ENCODE assay signal across 8 cellular contexts in the genomic region with DNA sequence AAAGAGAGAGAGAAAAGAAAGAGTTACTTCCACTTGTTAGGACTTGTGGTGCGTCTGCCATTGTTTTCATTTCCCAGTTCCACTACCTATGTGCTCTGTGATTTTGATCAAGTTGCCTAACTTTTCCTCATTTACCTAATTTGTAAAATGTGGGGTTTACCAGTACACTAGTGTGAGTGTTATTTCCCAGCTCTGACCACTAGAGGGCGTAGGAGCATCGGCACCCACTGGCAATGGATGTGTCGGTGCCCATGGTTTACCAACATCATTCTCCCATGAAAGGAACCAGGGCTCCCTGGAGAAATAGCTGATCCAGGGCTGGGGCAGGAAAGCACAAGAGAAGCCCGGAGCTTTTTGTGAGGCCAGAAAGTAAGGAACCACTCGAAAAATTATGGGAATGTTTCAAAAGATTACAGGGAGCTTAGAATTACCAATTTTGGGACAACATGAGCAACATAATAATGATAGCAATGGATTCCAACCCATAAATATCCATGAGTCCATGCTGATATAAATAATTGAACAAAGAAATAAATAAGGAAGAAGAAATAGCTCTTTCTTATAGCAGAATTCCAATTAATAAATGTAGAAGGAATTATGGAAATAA. TPM values are rescaled to one million over a fixed set of nuclear protein-coding genes. Genes with fewer than 3 reads are reported as not detected.
A peak's percentile ranks its signal among the peaks of the same experiment; 100 is the strongest.
DNase-seq lines count a peak whose midpoint lies in the region; ATAC-seq and TF ChIP-seq lines count a peak whose summit lies in the region.

No MANE protein-coding gene starts in this region.

- no peak overlapping the region for H3K18ac ChIP-seq in H9 (ENCODE audit: insufficient read length, low read depth, low read length)

- H3K27ac ChIP-seq in H9 (ENCODE audit: insufficient read length, low read depth, low read length): no peak overlapping the region

- H3K4me1 Mint-ChIP-seq in H9: no peaks in the 10 kb centered on the region
- peaks cover 10 to 23% (median 21%) of the 10 kb centered on the region in 4 donors for H3K4me1 Mint-ChIP-seq in naive thymus-derived CD8-positive, alpha-beta T cell

- H3K27ac Mint-ChIP-seq in H9: no peak overlapping the region
- H3K27ac Mint-ChIP-seq in naive thymus-derived CD8-positive, alpha-beta T cell: peak overlapping the region in 4 of 10 donors; percentile 1 to 25 (median 11)

- no peak overlapping the region for H2BK20ac ChIP-seq in H9 (ENCODE audit: low read depth, low read length, poor library complexity, severe bottlenecking)

- H3K4me3 Mint-ChIP-seq in H9: no peak overlapping the region
- no peak overlapping the region for H3K4me3 Mint-ChIP-seq in naive thymus-derived CD8-positive, alpha-beta T cell

- H3K4me1 ChIP-seq in H9 (ENCODE audit: insufficient read depth, low read length): no peaks in the 10 kb centered on the region

- peaks cover 31% of the 10 kb centered on the region for H3K9me3 ChIP-seq in H9 (ENCODE audit: control insufficient read depth, low read depth, low read length)

- H2AK5ac ChIP-seq in H9 (ENCODE audit: insufficient read length, low read length): no peak overlapping the region

- no peaks in the 10 kb centered on the region for H4K20me1 ChIP-seq in H9 (ENCODE audit: control insufficient read depth, insufficient read depth, insufficient read length)

- H2BK12ac ChIP-seq in H9 (ENCODE audit: insufficient read length, low read depth, low read length): no peak overlapping the region

- no peak overlapping the region for H3K9ac ChIP-seq in H9 (ENCODE audit: extremely low read depth, insufficient read length, low read length)

- no peak overlapping the region for H3T11ph ChIP-seq in H9 (ENCODE audit: low read length)

- DNase-seq in AML-193 (lab: John Stamatoyannopoulos, UW): peak; percentile 53 to 56
- peak; percentile 65 for DNase-seq in H9
- DNase-seq in NCI-H69 (lab: John Stamatoyannopoulos, UW): peak; percentile 84
- DNase-seq in activated CD8-positive, alpha-beta memory T cell treated with anti-CD3 and anti-CD28 coated beads, Interleukin-2, amount 50 U/mL, for 1 hour (ENCODE audit: extremely low read depth): peak; percentile 30
- DNase-seq in epithelial cell of esophagus (ENCODE audit: low read depth): peak; percentile 67
- peak; percentile 49 to 88 (median 68) for DNase-seq in naive thymus-derived CD8-positive, alpha-beta T cell
- peak; percentile 71 for DNase-seq in stimulated activated naive CD8-positive, alpha-beta T cell treated with anti-CD3 and anti-CD28 coated beads, Interleukin-15, Interleukin-2, amounts not matched to agents 100 U/mL and 50 U/mL, for 24 hours
- no peak for DNase-seq in NCI-H1048 (lab: John Stamatoyannopoulos, UW)

- H2AFZ ChIP-seq in H9 (ENCODE audit: low read length): no peak overlapping the region

- H3K14ac ChIP-seq in H9 (ENCODE audit: insufficient read depth, low read length): no peak overlapping the region

- H2BK5ac ChIP-seq in H9 (ENCODE audit: insufficient read length, low read length): no peak overlapping the region

- H3K79me2 ChIP-seq in H9 (ENCODE audit: insufficient read depth, low read length): no peaks in the 10 kb centered on the region

- no peak overlapping the region for H3K4me2 ChIP-seq in H9 (ENCODE audit: insufficient read depth, insufficient read length, low read length)

- no peaks in the 10 kb centered on the region; the same call in 1 of the 2 replicates for H3K27me3 Mint-ChIP-seq in H9 (ENCODE audit: low read depth)
- H3K27me3 Mint-ChIP-seq in naive thymus-derived CD8-positive, alpha-beta T cell: peaks cover 3 to 29% (median 16%) of the 10 kb centered on the region in 5 donors

- POLR2A ChIA-PET in naive thymus-derived CD8-positive, alpha-beta T cell (lab: Charles Lee): interaction anchor here (1.1 kb wide), 1 partner anchor 49 kb away, joined by 3 read pairs; no protein-coding TSS in a partner anchor

- H3K9me3 Mint-ChIP-seq in H9: peaks cover 56 to 65% of the 10 kb centered on the region in 2 experiments
- H3K9me3 Mint-ChIP-seq in naive thymus-derived CD8-positive, alpha-beta T cell: peaks cover 0 to 11% (median 0%) of the 10 kb centered on the region in 9 donors

- H3K23ac ChIP-seq in H9 (ENCODE audit: insufficient read length, low read depth, low read length): no peak overlapping the region

- H3K27me3 ChIP-seq in H9 (ENCODE audit: insufficient read depth, low read length): no peaks in the 10 kb centered on the region

- H3K36me3 Mint-ChIP-seq in H9 (ENCODE audit: insufficient read depth in 1 of 3, low read depth in 3 of 3): peaks cover 0 to 17% (median 0%) of the 10 kb centered on the region in 3 experiments; a peak in 5 of 7 replicates
- H3K36me3 Mint-ChIP-seq in naive thymus-derived CD8-positive, alpha-beta T cell: peaks cover 1 to 3% (median 2%) of the 10 kb centered on the region in 3 donors

- no peak overlapping the region for H2BK15ac ChIP-seq in H9 (ENCODE audit: low read depth, low read length)

- H4K91ac ChIP-seq in H9 (ENCODE audit: insufficient read length, low read depth, low read length): no peak overlapping the region

- H4K5ac ChIP-seq in H9 (ENCODE audit: insufficient read length, low read depth, low read length): no peak overlapping the region

- H3K4me3 ChIP-seq in epithelial cell of esophagus (ENCODE audit: low read length): no peak overlapping the region

- no CpG with 5 or more reads among the region's 6 CpGs for WGBS in H9 (ENCODE audit: extremely low coverage, insufficient read length, low lambda C conversion rate)

- H3K4ac ChIP-seq in H9 (ENCODE audit: low read depth, low read length): no peak overlapping the region

- no peaks in the 10 kb centered on the region for H3K79me1 ChIP-seq in H9 (ENCODE audit: insufficient read depth, low read depth, low read length, poor library complexity, severe bottlenecking)

- peak; percentile 60 to 68 for ATAC-seq in naive thymus-derived CD8-positive, alpha-beta T cell
- peak; percentile 79 for ATAC-seq in stimulated activated naive CD8-positive, alpha-beta T cell treated with anti-CD3 and anti-CD28 coated beads, Interleukin-15, Interleukin-2, amounts not matched to agents 100 U/mL and 50 U/mL, for 24 hours

- H4K8ac ChIP-seq in H9 (replicated peaks; ENCODE audit: insufficient read length, low read depth, low read length): no peak overlapping the region

- H2BK120ac ChIP-seq in H9 (ENCODE audit: low read depth, low read length, poor library complexity, severe bottlenecking): no peak overlapping the region

- no peak overlapping the region for H3K56ac ChIP-seq in H9 (ENCODE audit: insufficient read length, low read depth, low read length)

- no peaks in the 10 kb centered on the region for H3K23me2 ChIP-seq in H9 (ENCODE audit: insufficient read length, low read depth, low read length, poor library complexity, severe bottlenecking)

- TF ChIP-seq CTCF in H9 (conservative IDR thresholded peaks at IDR 0.05) (peak; percentile 76), epithelial cell of esophagus (IDR thresholded peaks at IDR 0.05; ENCODE audit: insufficient read depth, low read depth, low read length, missing control alignments) (peak; percentile 90)

RNA-seq across cellular contexts. Expression of gene CEACAM4, which starts 15.1 kb away (rescaled TPM):
- not detected in 2 replicates for total RNA-seq in H9 (2021)
- total RNA-seq in naive thymus-derived CD8-positive, alpha-beta T cell: not detected
- polyA plus RNA-seq in naive thymus-derived CD8-positive, alpha-beta T cell: not detected

RNA-seq across cellular contexts. Expression of gene CEACAM7, which starts 46.1 kb away (rescaled TPM):
- total RNA-seq in H9 (2021): not detected in 2 replicates
- total RNA-seq in naive thymus-derived CD8-positive, alpha-beta T cell: not detected
- not detected for polyA plus RNA-seq in naive thymus-derived CD8-positive, alpha-beta T cell
